Comparison of ENCODE assay signal across 11 cellular contexts in genomic region chr14:20278414-20278813, GRCh38. TPM values are rescaled to one million over a fixed set of nuclear protein-coding genes. Genes with fewer than 3 reads are reported as not detected.
DNase-seq lines count a peak whose midpoint lies in the region; ATAC-seq and TF ChIP-seq lines count a peak whose summit lies in the region.
"Had no signal": no experiment of that assay in that cellular context is flagged by ENCODE, and none has a peak within 500 bp of the region (broad histone marks: within the 10 kb centered on the region; RNA-seq: fewer than 3 reads in every experiment).

No MANE protein-coding gene starts in this region.

- whole genome bisulfite sequencing in hepatocyte (ENCODE audit: low lambda C conversion rate, missing lambda C conversion rate) = 83% methylated on average over 1 of the region's 1 CpG

- H3K27ac ChIP-seq in SJCRH30 (no peak overlapping the region), hepatocyte (no peak overlapping the region)
- H3K27ac ChIP-seq: upper lobe of left lung had no signal

- no peaks in the 10 kb centered on the region for H3K9me2 ChIP-seq in hepatocyte (replicated peaks; ENCODE audit: insufficient read depth)

- H3K4me3 ChIP-seq in SJCRH30 = no peak overlapping the region
- no peak overlapping the region for H3K4me3 ChIP-seq in hepatocyte
- H3K4me3 ChIP-seq: upper lobe of left lung had no signal

- peaks cover 13% of the 10 kb centered on the region for H3K9me3 Mint-ChIP-seq in activated CD8-positive, alpha-beta memory T cell treated with anti-CD3 and anti-CD28 coated beads, Interleukin-2, amount 10 ng/mL, durations not matched to agents 7 days and 5 days (ENCODE audit: low read depth)

- H4K20me1 ChIP-seq in hepatocyte (ENCODE audit: insufficient read depth, poor library complexity, severe bottlenecking) = no peaks in the 10 kb centered on the region

- TF ChIP-seq CTCF in hepatocyte (IDR thresholded peaks at IDR 0.05; ENCODE audit: poor library complexity) = no peak

- DNase-seq in NCI-H748 (lab: John Stamatoyannopoulos, UW; ENCODE audit: unreplicated experiment) (peak; percentile 40), NCI-H748 treated with DMSO at 0.1 percent for 48 hours (lab: John Stamatoyannopoulos, UW) (no peak), EL (peak; percentile 26), SJCRH30 (peak; percentile 38 to 49), hepatocyte (ENCODE audit: low spot score) (peak; percentile 10), posterior cingulate gyrus (no peak)
- no peak for DNase-seq in activated CD8-positive, alpha-beta memory T cell treated with anti-CD3 and anti-CD28 coated beads, Interleukin-2, amount 10 ng/mL, durations not matched to agents 7 days and 5 days
- DNase-seq: NCI-H1048, upper lobe of left lung had no signal

- peaks cover 12% of the 10 kb centered on the region for H3K4me1 Mint-ChIP-seq in activated CD8-positive, alpha-beta memory T cell treated with anti-CD3 and anti-CD28 coated beads, Interleukin-2, amount 10 ng/mL, durations not matched to agents 7 days and 5 days

- no peaks in the 10 kb centered on the region for H3K4me1 ChIP-seq in SJCRH30
- no peaks in the 10 kb centered on the region for H3K4me1 ChIP-seq in hepatocyte (ENCODE audit: insufficient read depth)
- H3K4me1 ChIP-seq: upper lobe of left lung had no signal

- CTCF ChIA-PET in activated CD8-positive, alpha-beta memory T cell treated with anti-CD3 and anti-CD28 coated beads, Interleukin-2, amount 10 ng/mL, durations not matched to agents 7 days and 5 days (lab: Charles Lee) = no interaction called here

- no peaks in the 10 kb centered on the region for H3K27me3 ChIP-seq in SJCRH30
- no peaks in the 10 kb centered on the region for H3K27me3 ChIP-seq in hepatocyte
- H3K27me3 ChIP-seq: upper lobe of left lung had no signal

- no peaks in the 10 kb centered on the region for H3K36me3 ChIP-seq in SJCRH30
- no peaks in the 10 kb centered on the region for H3K36me3 ChIP-seq in hepatocyte (replicated peaks; ENCODE audit: insufficient read depth, low read depth)

- no peaks in the 10 kb centered on the region for H3K9me3 ChIP-seq in SJCRH30 (replicated peaks)
- H3K9me3 ChIP-seq in hepatocyte (ENCODE audit: low read depth) = no peaks in the 10 kb centered on the region

- H3K4me3 Mint-ChIP-seq in activated CD8-positive, alpha-beta memory T cell treated with anti-CD3 and anti-CD28 coated beads, Interleukin-2, amount 10 ng/mL, durations not matched to agents 7 days and 5 days = no peak overlapping the region

- peaks cover 59% of the 10 kb centered on the region for H3K36me3 Mint-ChIP-seq in activated CD8-positive, alpha-beta memory T cell treated with anti-CD3 and anti-CD28 coated beads, Interleukin-2, amount 10 ng/mL, durations not matched to agents 7 days and 5 days

- no peak overlapping the region for H2AFZ ChIP-seq in hepatocyte

- H3K27ac Mint-ChIP-seq in activated CD8-positive, alpha-beta memory T cell treated with anti-CD3 and anti-CD28 coated beads, Interleukin-2, amount 10 ng/mL, durations not matched to agents 7 days and 5 days = no peak overlapping the region

- H3K79me2 ChIP-seq in hepatocyte = no peaks in the 10 kb centered on the region

- no peak for ATAC-seq in GM18870 (IDR thresholded peaks at IDR 0.05; ENCODE audit: unreplicated experiment)
- ATAC-seq in activated CD8-positive, alpha-beta memory T cell treated with anti-CD3 and anti-CD28 coated beads, Interleukin-2, amount 10 ng/mL, durations not matched to agents 7 days and 5 days = no peak

- H3K4me2 ChIP-seq in hepatocyte = no peak overlapping the region

- intact Hi-C loops in posterior cingulate gyrus (cut with DNase I) = no loop called here

- no peaks in the 10 kb centered on the region for H3K27me3 Mint-ChIP-seq in activated CD8-positive, alpha-beta memory T cell treated with anti-CD3 and anti-CD28 coated beads, Interleukin-2, amount 10 ng/mL, durations not matched to agents 7 days and 5 days

RNA-seq across cellular contexts. Expression of gene TTC5, which starts 27.3 kb away (rescaled TPM):
- total RNA-seq in SJCRH30 (2014; rRNA removed; shearing (Covaris generic)) = 11.3 and 12.6 TPM in 2 replicates
- total RNA-seq in hepatocyte = 10.8 and 11.2 TPM in 2 replicates
- 13.0 and 17.4 TPM in 2 replicates for polyA plus RNA-seq in hepatocyte
- 10 to 100 TPM; 22.4 to 24.4 TPM for total RNA-seq in activated CD8-positive, alpha-beta memory T cell treated with anti-CD3 and anti-CD28 coated beads, Interleukin-2, amount 10 ng/mL, durations not matched to agents 7 days and 5 days

RNA-seq across cellular contexts. Expression of gene OR11H4, which starts 39.3 kb away (rescaled TPM):
- not detected in 2 replicates for total RNA-seq in SJCRH30 (2014; rRNA removed; shearing (Covaris generic))
- total RNA-seq in hepatocyte = not detected in 2 replicates
- not detected in 2 replicates for polyA plus RNA-seq in hepatocyte
- not detected for total RNA-seq in activated CD8-positive, alpha-beta memory T cell treated with anti-CD3 and anti-CD28 coated beads, Interleukin-2, amount 10 ng/mL, durations not matched to agents 7 days and 5 days
- total RNA-seq: osteoblast, upper lobe of left lung had no signal

RNA-seq across cellular contexts. Expression of gene OR11H7, which starts 49.6 kb away (rescaled TPM):
- not detected in 2 replicates for total RNA-seq in SJCRH30 (2014; rRNA removed; shearing (Covaris generic))
- total RNA-seq in hepatocyte = not detected in 2 replicates
- not detected in 2 replicates for polyA plus RNA-seq in hepatocyte
- total RNA-seq in activated CD8-positive, alpha-beta memory T cell treated with anti-CD3 and anti-CD28 coated beads, Interleukin-2, amount 10 ng/mL, durations not matched to agents 7 days and 5 days = not detected
- total RNA-seq: osteoblast, upper lobe of left lung had no signal

RNA-seq across cellular contexts. Expression of gene CCNB1IP1, which starts 54.7 kb away (rescaled TPM):
- 98.4 and 109 TPM in 2 replicates for total RNA-seq in SJCRH30 (2014; rRNA removed; shearing (Covaris generic))
- total RNA-seq in hepatocyte = 84.8 and 88.5 TPM in 2 replicates
- 21.0 and 21.3 TPM in 2 replicates for polyA plus RNA-seq in hepatocyte
- total RNA-seq in activated CD8-positive, alpha-beta memory T cell treated with anti-CD3 and anti-CD28 coated beads, Interleukin-2, amount 10 ng/mL, durations not matched to agents 7 days and 5 days = 10 to 100 TPM; 39.0 to 39.5 TPM

RNA-seq across cellular contexts. Expression of gene OR11H6, which starts 54.9 kb away (rescaled TPM):
- not detected in 2 replicates for total RNA-seq in SJCRH30 (2014; rRNA removed; shearing (Covaris generic))
- not detected in 2 replicates for total RNA-seq in hepatocyte
- not detected in 2 replicates for polyA plus RNA-seq in hepatocyte
- not detected for total RNA-seq in activated CD8-positive, alpha-beta memory T cell treated with anti-CD3 and anti-CD28 coated beads, Interleukin-2, amount 10 ng/mL, durations not matched to agents 7 days and 5 days
- total RNA-seq: osteoblast, upper lobe of left lung had no signal

Comparison
In these comparisons a context has a peak if more than half of its experiments do, and no peak if none do; other contexts are left out.
1. DNase-seq: peak in NCI-H748 (single experiment), EL (single experiment), SJCRH30 (2 of 2) and hepatocyte (single experiment); none in NCI-H748 treated with DMSO at 0.1 percent for 48 hours (single experiment), activated CD8-positive, alpha-beta memory T cell treated with anti-CD3 and anti-CD28 coated beads, Interleukin-2, amount 10 ng/mL, durations not matched to agents 7 days and 5 days (single experiment) and posterior cingulate gyrus (0 of 10).